Comparison of ENCODE assay signal across 5 cellular contexts in the genomic region with DNA sequence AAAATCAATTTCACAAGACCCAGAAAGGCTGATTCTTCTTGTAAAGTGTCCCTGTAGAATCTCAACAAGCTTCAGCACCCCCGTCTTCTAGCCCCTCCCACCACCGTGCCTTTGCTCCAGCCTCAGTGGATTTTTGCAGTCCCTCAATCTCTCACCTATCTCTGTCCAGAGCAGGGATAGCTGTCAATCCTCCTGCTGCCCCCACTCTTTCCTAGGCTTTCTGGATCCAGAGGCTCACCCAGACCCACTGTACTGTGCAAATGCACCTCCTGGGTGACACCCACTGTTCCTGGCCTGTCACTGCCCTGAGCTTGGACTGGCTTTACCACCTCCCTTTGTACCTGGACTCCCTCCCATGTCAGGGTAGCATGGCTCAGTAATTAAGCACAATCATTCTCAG.
"Had no signal": no experiment of that assay in that cellular context is flagged by ENCODE, and none has a peak within 500 bp of the region (broad histone marks: within the 10 kb centered on the region; RNA-seq: fewer than 3 reads in every experiment).

No MANE protein-coding gene starts in this region.

- H3K27ac Mint-ChIP-seq: H9 had no signal

- ATAC-seq: K562 had no signal

- H3K4me3 Mint-ChIP-seq: H9 had no signal

- H3K4me3 ChIP-seq: GM23248, K562 had no signal

- H3K27ac ChIP-seq: GM23248 had no signal

- H2AFZ ChIP-seq: GM23248 had no signal

- DNase-seq: GM23248, H9, HCEC 1CT, IMR-90 had no signal
